In genomic region chr2:215417400-215417951, GRCh38 we compare ENCODE assay signal across 1 cellular context.
TF ChIP-seq lines count a peak whose summit lies in the region.

No MANE protein-coding gene starts in this region.

TF ChIP-seq in HepG2, 621 proteins besides CTCF, POLR2A, EP300 and RAD21 (continued from another document and continues in another):
- TF ChIP-seq, protein P1, sequence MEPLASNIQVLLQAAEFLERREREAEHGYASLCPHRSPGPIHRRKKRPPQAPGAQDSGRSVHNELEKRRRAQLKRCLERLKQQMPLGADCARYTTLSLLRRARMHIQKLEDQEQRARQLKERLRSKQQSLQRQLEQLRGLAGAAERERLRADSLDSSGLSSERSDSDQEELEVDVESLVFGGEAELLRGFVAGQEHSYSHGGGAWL (CRISPR knock-in tag; IDR thresholded peaks at IDR 0.05), result no peak
- TF ChIP-seq ZFP41 (CRISPR knock-in tag; IDR thresholded peaks at IDR 0.05; ENCODE audit: borderline replicate concordance) (no peak), SYNCRIP (IDR thresholded peaks at IDR 0.05; ENCODE audit: insufficient read depth, low read depth, low read length) (no peak), ZBTB26 (CRISPR knock-in tag; IDR thresholded peaks at IDR 0.05; ENCODE audit: borderline replicate concordance) (peak; percentile 70; the same call in 1 of the 2 replicates), TEAD3 (CRISPR knock-in tag; optimal IDR thresholded peaks at IDR 0.05; ENCODE audit: borderline replicate concordance) (peak; percentile 90), KLF9 (CRISPR knock-in tag; IDR thresholded peaks at IDR 0.05; ENCODE audit: low read depth) (0 out of 2 replicates have a peak, but pooled peaks have one; percentile 55), ZNF30 (CRISPR knock-in tag; IDR thresholded peaks at IDR 0.05) (no peak), HOXA7 (CRISPR knock-in tag; IDR thresholded peaks at IDR 0.05) (no peak), ARNTL (CRISPR knock-in tag; IDR thresholded peaks at IDR 0.05) (0 out of 2 replicates have a peak, but pooled peaks have one; percentile 18), ZNF569 (CRISPR knock-in tag; IDR thresholded peaks at IDR 0.05; ENCODE audit: borderline replicate concordance) (no peak), EEA1 (CRISPR knock-in tag; IDR thresholded peaks at IDR 0.05; ENCODE audit: borderline replicate concordance) (no peak), ZNF576 (CRISPR knock-in tag; IDR thresholded peaks at IDR 0.05) (no peak), ISX (CRISPR knock-in tag; conservative IDR thresholded peaks at IDR 0.05) (no peak), BRD4 (CRISPR knock-in tag; IDR thresholded peaks at IDR 0.05) (peak; percentile 92), THAP7 (CRISPR knock-in tag; IDR thresholded peaks at IDR 0.05) (no peak), ZNF337 (CRISPR knock-in tag; IDR thresholded peaks at IDR 0.05; ENCODE audit: borderline replicate concordance, low read depth) (0 out of 2 replicates have a peak, but pooled peaks have one; percentile 53), ZNF567 (CRISPR knock-in tag; IDR thresholded peaks at IDR 0.05; ENCODE audit: borderline replicate concordance) (no peak), ZNF777 (CRISPR knock-in tag; IDR thresholded peaks at IDR 0.05) (no peak), HNRNPUL1 (IDR thresholded peaks at IDR 0.05; ENCODE audit: low read depth, low read length) (peak; percentile 91), NFIB (CRISPR knock-in tag; IDR thresholded peaks at IDR 0.05; ENCODE audit: borderline replicate concordance) (no peak), IKZF4 (CRISPR knock-in tag; IDR thresholded peaks at IDR 0.05; ENCODE audit: borderline replicate concordance, low read depth, not compliant biosample characterization) (no peak), CEBPB (IDR thresholded peaks at IDR 0.05; ENCODE audit: borderline replicate concordance, low read depth, low read length) (no peak), ZNF678 (CRISPR knock-in tag; IDR thresholded peaks at IDR 0.05) (no peak), NR2C2 (CRISPR knock-in tag; IDR thresholded peaks at IDR 0.05; ENCODE audit: borderline replicate concordance) (peak; percentile 58; the same call in 1 of the 2 replicates), U2AF1 (optimal IDR thresholded peaks at IDR 0.05; ENCODE audit: low read depth, low read length) (no peak), ZBTB20 (CRISPR knock-in tag; IDR thresholded peaks at IDR 0.05; ENCODE audit: borderline replicate concordance, low read depth) (no peak), ZNF343 (CRISPR knock-in tag; IDR thresholded peaks at IDR 0.05) (no peak), KMT2B (CRISPR knock-in tag; IDR thresholded peaks at IDR 0.05) (0 out of 2 replicates have a peak, but pooled peaks have one; percentile 16), MIXL1 (CRISPR knock-in tag; IDR thresholded peaks at IDR 0.05) (peak; percentile 40; the same call in 1 of the 2 replicates), ZNF530 (CRISPR knock-in tag; IDR thresholded peaks at IDR 0.05; ENCODE audit: low read depth) (no peak), PBX2 (CRISPR knock-in tag; IDR thresholded peaks at IDR 0.05) (no peak), U2AF2 (IDR thresholded peaks at IDR 0.05; ENCODE audit: low read depth, low read length) (no peak), MAX (IDR thresholded peaks at IDR 0.05) (peak; percentile 80), ZNF839 (CRISPR knock-in tag; IDR thresholded peaks at IDR 0.05; ENCODE audit: borderline replicate concordance) (no peak), EHMT2 (IDR thresholded peaks at IDR 0.05; ENCODE audit: borderline replicate concordance, low read depth, low read length) (no peak; the same call in 1 of the 2 replicates), NFRKB (IDR thresholded peaks at IDR 0.05) (no peak)
- TF ChIP-seq, protein P2, sequence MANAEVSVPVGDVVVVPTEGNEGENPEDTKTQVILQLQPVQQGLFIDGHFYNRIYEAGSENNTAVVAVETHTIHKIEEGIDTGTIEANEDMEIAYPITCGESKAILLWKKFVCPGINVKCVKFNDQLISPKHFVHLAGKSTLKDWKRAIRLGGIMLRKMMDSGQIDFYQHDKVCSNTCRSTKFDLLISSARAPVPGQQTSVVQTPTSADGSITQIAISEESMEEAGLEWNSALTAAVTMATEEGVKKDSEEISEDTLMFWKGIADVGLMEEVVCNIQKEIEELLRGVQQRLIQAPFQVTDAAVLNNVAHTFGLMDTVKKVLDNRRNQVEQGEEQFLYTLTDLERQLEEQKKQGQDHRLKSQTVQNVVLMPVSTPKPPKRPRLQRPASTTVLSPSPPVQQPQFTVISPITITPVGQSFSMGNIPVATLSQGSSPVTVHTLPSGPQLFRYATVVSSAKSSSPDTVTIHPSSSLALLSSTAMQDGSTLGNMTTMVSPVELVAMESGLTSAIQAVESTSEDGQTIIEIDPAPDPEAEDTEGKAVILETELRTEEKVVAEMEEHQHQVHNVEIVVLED (CRISPR knock-in tag; IDR thresholded peaks at IDR 0.05; ENCODE audit: borderline replicate concordance), result no peak
- TF ChIP-seq, protein P3, sequence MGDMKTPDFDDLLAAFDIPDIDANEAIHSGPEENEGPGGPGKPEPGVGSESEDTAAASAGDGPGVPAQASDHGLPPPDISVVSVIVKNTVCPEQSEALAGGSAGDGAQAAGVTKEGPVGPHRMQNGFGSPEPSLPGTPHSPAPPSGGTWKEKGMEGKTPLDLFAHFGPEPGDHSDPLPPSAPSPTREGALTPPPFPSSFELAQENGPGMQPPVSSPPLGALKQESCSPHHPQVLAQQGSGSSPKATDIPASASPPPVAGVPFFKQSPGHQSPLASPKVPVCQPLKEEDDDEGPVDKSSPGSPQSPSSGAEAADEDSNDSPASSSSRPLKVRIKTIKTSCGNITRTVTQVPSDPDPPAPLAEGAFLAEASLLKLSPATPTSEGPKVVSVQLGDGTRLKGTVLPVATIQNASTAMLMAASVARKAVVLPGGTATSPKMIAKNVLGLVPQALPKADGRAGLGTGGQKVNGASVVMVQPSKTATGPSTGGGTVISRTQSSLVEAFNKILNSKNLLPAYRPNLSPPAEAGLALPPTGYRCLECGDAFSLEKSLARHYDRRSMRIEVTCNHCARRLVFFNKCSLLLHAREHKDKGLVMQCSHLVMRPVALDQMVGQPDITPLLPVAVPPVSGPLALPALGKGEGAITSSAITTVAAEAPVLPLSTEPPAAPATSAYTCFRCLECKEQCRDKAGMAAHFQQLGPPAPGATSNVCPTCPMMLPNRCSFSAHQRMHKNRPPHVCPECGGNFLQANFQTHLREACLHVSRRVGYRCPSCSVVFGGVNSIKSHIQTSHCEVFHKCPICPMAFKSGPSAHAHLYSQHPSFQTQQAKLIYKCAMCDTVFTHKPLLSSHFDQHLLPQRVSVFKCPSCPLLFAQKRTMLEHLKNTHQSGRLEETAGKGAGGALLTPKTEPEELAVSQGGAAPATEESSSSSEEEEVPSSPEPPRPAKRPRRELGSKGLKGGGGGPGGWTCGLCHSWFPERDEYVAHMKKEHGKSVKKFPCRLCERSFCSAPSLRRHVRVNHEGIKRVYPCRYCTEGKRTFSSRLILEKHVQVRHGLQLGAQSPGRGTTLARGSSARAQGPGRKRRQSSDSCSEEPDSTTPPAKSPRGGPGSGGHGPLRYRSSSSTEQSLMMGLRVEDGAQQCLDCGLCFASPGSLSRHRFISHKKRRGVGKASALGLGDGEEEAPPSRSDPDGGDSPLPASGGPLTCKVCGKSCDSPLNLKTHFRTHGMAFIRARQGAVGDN (CRISPR knock-in tag; IDR thresholded peaks at IDR 0.05), result no peak
- TF ChIP-seq, protein P4, sequence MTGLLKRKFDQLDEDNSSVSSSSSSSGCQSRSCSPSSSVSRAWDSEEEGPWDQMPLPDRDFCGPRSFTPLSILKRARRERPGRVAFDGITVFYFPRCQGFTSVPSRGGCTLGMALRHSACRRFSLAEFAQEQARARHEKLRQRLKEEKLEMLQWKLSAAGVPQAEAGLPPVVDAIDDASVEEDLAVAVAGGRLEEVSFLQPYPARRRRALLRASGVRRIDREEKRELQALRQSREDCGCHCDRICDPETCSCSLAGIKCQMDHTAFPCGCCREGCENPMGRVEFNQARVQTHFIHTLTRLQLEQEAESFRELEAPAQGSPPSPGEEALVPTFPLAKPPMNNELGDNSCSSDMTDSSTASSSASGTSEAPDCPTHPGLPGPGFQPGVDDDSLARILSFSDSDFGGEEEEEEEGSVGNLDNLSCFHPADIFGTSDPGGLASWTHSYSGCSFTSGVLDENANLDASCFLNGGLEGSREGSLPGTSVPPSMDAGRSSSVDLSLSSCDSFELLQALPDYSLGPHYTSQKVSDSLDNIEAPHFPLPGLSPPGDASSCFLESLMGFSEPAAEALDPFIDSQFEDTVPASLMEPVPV (CRISPR knock-in tag; IDR thresholded peaks at IDR 0.05), result no peak
- TF ChIP-seq, protein P5, sequence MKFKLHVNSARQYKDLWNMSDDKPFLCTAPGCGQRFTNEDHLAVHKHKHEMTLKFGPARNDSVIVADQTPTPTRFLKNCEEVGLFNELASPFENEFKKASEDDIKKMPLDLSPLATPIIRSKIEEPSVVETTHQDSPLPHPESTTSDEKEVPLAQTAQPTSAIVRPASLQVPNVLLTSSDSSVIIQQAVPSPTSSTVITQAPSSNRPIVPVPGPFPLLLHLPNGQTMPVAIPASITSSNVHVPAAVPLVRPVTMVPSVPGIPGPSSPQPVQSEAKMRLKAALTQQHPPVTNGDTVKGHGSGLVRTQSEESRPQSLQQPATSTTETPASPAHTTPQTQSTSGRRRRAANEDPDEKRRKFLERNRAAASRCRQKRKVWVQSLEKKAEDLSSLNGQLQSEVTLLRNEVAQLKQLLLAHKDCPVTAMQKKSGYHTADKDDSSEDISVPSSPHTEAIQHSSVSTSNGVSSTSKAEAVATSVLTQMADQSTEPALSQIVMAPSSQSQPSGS (CRISPR knock-in tag; IDR thresholded peaks at IDR 0.05), result peak; percentile 85
- TF ChIP-seq, protein P6, sequence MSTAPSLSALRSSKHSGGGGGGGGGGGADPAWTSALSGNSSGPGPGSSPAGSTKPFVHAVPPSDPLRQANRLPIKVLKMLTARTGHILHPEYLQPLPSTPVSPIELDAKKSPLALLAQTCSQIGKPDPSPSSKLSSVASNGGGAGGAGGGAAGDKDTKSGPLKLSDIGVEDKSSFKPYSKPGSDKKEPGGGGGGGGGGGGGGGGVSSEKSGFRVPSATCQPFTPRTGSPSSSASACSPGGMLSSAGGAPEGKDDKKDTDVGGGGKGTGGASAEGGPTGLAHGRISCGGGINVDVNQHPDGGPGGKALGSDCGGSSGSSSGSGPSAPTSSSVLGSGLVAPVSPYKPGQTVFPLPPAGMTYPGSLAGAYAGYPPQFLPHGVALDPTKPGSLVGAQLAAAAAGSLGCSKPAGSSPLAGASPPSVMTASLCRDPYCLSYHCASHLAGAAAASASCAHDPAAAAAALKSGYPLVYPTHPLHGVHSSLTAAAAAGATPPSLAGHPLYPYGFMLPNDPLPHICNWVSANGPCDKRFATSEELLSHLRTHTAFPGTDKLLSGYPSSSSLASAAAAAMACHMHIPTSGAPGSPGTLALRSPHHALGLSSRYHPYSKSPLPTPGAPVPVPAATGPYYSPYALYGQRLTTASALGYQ (CRISPR knock-in tag; IDR thresholded peaks at IDR 0.05), result peak; percentile 87
- TF ChIP-seq, protein P7, sequence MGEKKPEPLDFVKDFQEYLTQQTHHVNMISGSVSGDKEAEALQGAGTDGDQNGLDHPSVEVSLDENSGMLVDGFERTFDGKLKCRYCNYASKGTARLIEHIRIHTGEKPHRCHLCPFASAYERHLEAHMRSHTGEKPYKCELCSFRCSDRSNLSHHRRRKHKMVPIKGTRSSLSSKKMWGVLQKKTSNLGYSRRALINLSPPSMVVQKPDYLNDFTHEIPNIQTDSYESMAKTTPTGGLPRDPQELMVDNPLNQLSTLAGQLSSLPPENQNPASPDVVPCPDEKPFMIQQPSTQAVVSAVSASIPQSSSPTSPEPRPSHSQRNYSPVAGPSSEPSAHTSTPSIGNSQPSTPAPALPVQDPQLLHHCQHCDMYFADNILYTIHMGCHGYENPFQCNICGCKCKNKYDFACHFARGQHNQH (CRISPR knock-in tag; IDR thresholded peaks at IDR 0.05), result peak; percentile 79
- TF ChIP-seq, protein P8, sequence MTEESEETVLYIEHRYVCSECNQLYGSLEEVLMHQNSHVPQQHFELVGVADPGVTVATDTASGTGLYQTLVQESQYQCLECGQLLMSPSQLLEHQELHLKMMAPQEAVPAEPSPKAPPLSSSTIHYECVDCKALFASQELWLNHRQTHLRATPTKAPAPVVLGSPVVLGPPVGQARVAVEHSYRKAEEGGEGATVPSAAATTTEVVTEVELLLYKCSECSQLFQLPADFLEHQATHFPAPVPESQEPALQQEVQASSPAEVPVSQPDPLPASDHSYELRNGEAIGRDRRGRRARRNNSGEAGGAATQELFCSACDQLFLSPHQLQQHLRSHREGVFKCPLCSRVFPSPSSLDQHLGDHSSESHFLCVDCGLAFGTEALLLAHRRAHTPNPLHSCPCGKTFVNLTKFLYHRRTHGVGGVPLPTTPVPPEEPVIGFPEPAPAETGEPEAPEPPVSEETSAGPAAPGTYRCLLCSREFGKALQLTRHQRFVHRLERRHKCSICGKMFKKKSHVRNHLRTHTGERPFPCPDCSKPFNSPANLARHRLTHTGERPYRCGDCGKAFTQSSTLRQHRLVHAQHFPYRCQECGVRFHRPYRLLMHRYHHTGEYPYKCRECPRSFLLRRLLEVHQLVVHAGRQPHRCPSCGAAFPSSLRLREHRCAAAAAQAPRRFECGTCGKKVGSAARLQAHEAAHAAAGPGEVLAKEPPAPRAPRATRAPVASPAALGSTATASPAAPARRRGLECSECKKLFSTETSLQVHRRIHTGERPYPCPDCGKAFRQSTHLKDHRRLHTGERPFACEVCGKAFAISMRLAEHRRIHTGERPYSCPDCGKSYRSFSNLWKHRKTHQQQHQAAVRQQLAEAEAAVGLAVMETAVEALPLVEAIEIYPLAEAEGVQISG (CRISPR knock-in tag; IDR thresholded peaks at IDR 0.05), result peak; percentile 72
